ENCODE assay signal across 8 cellular contexts in genomic region chr4:105060628-105061027, GRCh38.
DNase-seq lines count a peak whose midpoint lies in the region; ATAC-seq and TF ChIP-seq lines count a peak whose summit lies in the region.

No MANE protein-coding gene starts in this region.

- TF ChIP-seq CTCF in fibroblast of pulmonary artery (IDR thresholded peaks at IDR 0.05; ENCODE audit: low read length, missing control alignments) (no peak), dorsolateral prefrontal cortex (IDR thresholded peaks at IDR 0.05 in 54 of 56, conservative IDR thresholded peaks at IDR 0.05 in 2 of 56; ENCODE audit: low read depth in 1 of 56, partially characterized antibody in 56 of 56) (no peak)

- peak; percentile 21 for DNase-seq in activated CD4-positive, alpha-beta T cell treated with anti-CD3 and anti-CD28 coated beads for 48 hours
- no peak for DNase-seq in activated CD4-positive, alpha-beta T cell treated with anti-CD3 and anti-CD28 coated beads, Interleukin-2, amount 50 U/mL, for 1 hour
- DNase-seq in OCI-M1 (lab: John Stamatoyannopoulos, UW), result peak; percentile 78
- DNase-seq in fibroblast of pulmonary artery (ENCODE audit: low read depth), result peak; percentile 20
- no peak for DNase-seq in DMS153 (lab: John Stamatoyannopoulos, UW)
- no peak for DNase-seq in dorsolateral prefrontal cortex
- no peak for DNase-seq in HT-29 (ENCODE audit: low spot score)

- H3K4me3 ChIP-seq in fibroblast of pulmonary artery (replicated peaks; ENCODE audit: low read depth, low read length), result no peak overlapping the region
- H3K4me3 ChIP-seq in dorsolateral prefrontal cortex, result no peak overlapping the region

- intact Hi-C loops in dorsolateral prefrontal cortex (cut with DNase I), result no loop called here

- peak; percentile 81 for ATAC-seq in HG02884 (IDR thresholded peaks at IDR 0.05; ENCODE audit: unreplicated experiment)

- H3K27me3 ChIP-seq in dorsolateral prefrontal cortex, result no peaks in the 10 kb centered on the region

- H3K27ac ChIP-seq in dorsolateral prefrontal cortex, result peak overlapping the region in 3 of 59 donors; percentile 26 to 42 (median 38)

Comparison
In these comparisons a context has a peak if more than half of its experiments do, and no peak if none do; other contexts are left out.
1. DNase-seq: peak in activated CD4-positive, alpha-beta T cell treated with anti-CD3 and anti-CD28 coated beads for 48 hours (single experiment), OCI-M1 (single experiment) and fibroblast of pulmonary artery (single experiment); none in activated CD4-positive, alpha-beta T cell treated with anti-CD3 and anti-CD28 coated beads, Interleukin-2, amount 50 U/mL, for 1 hour (single experiment), DMS153 (single experiment), dorsolateral prefrontal cortex (0 of 10) and HT-29 (single experiment).